In the genomic region with DNA sequence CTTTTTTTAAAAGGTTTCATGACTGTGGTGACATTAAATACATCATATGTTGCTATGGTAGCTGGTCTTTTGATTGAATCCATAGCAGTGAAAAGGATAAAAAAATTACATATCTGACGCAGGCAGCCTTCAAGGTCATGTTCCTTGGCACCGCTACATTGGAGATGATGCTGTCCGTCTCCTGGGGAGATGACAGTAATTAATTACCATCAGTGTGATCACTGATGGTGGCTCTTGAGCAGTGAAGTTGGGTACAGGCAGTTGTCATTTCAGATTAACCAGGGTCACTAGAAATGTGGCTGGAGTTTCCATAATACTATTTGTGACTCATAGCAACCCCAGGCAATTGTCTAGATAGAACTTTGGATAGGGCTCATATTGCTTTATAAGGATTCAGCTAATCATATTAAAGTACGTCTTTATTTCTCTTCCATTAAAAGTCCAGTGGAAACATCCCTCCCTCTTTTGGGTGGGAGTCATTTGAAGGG, we compare ENCODE assay signal across 1 cellular context.
TF ChIP-seq lines count a peak whose summit lies in the region.

No MANE protein-coding gene starts in this region.

TF ChIP-seq in A549, 52 proteins besides CTCF, POLR2A, EP300 and RAD21 (continued from another document):
- TF ChIP-seq, protein P1, sequence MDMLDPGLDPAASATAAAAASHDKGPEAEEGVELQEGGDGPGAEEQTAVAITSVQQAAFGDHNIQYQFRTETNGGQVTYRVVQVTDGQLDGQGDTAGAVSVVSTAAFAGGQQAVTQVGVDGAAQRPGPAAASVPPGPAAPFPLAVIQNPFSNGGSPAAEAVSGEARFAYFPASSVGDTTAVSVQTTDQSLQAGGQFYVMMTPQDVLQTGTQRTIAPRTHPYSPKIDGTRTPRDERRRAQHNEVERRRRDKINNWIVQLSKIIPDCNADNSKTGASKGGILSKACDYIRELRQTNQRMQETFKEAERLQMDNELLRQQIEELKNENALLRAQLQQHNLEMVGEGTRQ (IDR thresholded peaks at IDR 0.05), result no peak
- TF ChIP-seq, protein P2, sequence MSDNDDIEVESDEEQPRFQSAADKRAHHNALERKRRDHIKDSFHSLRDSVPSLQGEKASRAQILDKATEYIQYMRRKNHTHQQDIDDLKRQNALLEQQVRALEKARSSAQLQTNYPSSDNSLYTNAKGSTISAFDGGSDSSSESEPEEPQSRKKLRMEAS (IDR thresholded peaks at IDR 0.05), result no peak
- no peak for TF ChIP-seq KDM5A (IDR thresholded peaks at IDR 0.05)
